ENCODE assay signal across 8 cellular contexts in the genomic region with DNA sequence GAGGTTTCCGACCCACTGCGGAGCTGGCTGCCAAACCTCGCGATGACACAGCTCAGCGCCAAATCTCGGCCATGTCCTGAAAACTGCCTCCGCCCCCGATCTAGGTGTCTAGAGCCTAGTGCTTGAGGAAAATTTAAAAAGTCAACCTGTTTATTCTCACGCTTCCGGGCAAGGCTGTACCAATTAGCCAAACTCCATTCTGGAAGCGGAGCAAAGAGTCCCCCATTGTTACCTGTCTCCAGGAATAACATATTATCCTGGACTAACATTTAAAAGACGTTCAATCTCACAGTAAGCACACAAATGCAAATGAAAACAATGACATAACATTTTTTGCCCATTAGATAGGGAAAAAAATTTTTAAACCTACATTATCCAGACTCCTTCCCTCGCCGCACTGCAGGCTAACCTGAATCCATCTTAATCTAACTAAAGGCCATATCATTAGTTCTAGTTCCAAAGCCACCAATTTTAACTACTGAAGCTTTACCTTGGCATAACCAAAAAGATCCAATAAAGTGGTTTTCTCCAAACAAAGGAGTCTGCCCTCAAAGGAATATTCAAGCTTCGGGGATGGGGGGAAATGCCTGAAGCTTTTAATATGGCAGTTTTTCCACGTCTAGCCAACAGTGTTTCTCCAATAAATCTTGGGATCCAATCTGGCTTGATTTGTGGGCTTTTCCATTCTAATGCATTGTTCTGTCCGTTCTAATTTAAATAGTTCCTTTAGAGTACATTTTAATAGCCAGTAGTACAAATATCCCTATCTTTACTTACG. TPM values are rescaled to one million over a fixed set of nuclear protein-coding genes. Genes with fewer than 3 reads are reported as not detected.
DNase-seq lines count a peak whose midpoint lies in the region; ATAC-seq and TF ChIP-seq lines count a peak whose summit lies in the region.

No MANE protein-coding gene starts in this region.

- TF ChIP-seq CTCF in mammary epithelial cell (conservative IDR thresholded peaks at IDR 0.05 in 1 of 2, IDR thresholded peaks at IDR 0.05 in 1 of 2; ENCODE audit: extremely low read depth in 1 of 2, insufficient read depth in 1 of 2, low read depth in 1 of 2, low read length in 2 of 2): no peak

- in situ Hi-C loops in mammary epithelial cell (cut with MboI; ENCODE audit: low sequenced_read_pairs in 2 of 2): loop anchor here (10.0 kb wide), 2 partner anchors 140 to 150 kb away; no protein-coding TSS in a partner anchor

- H3K4me3 ChIP-seq in MG63 (peak overlapping the region; percentile 81), mammary epithelial cell (replicated peaks in 1 of 3; ENCODE audit: insufficient read depth in 1 of 3, low read depth in 2 of 3, low read length in 3 of 3) (peak overlapping the region; percentile 18 to 67 (median 61)), muscle layer of colon (ENCODE audit: low read depth in 1 of 2, low read length in 2 of 2) (peak overlapping the region in 1 of 2 donors; percentile 47)

- ATAC-seq in HG03039 (IDR thresholded peaks at IDR 0.05; ENCODE audit: unreplicated experiment): no peak
- ATAC-seq in GM19035 (IDR thresholded peaks at IDR 0.05; ENCODE audit: unreplicated experiment): no peak

- H3K36me3 ChIP-seq in MG63 (peaks cover 16% of the 10 kb centered on the region), mammary epithelial cell (ENCODE audit: insufficient read depth, low read length) (peaks cover 2% of the 10 kb centered on the region), muscle layer of colon (ENCODE audit: insufficient read depth, low read length) (no peaks in the 10 kb centered on the region)

- no peaks in the 10 kb centered on the region for H4K20me1 ChIP-seq in mammary epithelial cell (ENCODE audit: insufficient read depth, low read length)

- 38% methylated on average over 18 of the region's 18 CpGs for WGBS in mammary epithelial cell (ENCODE audit: low coverage, missing lambda C conversion rate)

- peak overlapping the region; percentile 97 for H3K4me3 Mint-ChIP-seq in activated CD4-positive, alpha-beta T cell treated with anti-CD3 and anti-CD28 coated beads, Interleukin-2, amount 10 ng/mL, durations not matched to agents 24 days and 14 days

- H3K27me3 ChIP-seq in MG63 (no peaks in the 10 kb centered on the region), mammary epithelial cell (ENCODE audit: insufficient read depth, low read length) (no peaks in the 10 kb centered on the region), muscle layer of colon (ENCODE audit: control insufficient read depth in 1 of 2, insufficient read depth in 2 of 2, low read length in 2 of 2) (no peaks in the 10 kb centered on the region)

- H3K27ac Mint-ChIP-seq in activated CD4-positive, alpha-beta T cell treated with anti-CD3 and anti-CD28 coated beads, Interleukin-2, amount 10 ng/mL, durations not matched to agents 24 days and 14 days: peak overlapping the region; percentile 97

- peaks cover 18% of the 10 kb centered on the region for H3K4me1 Mint-ChIP-seq in activated CD4-positive, alpha-beta T cell treated with anti-CD3 and anti-CD28 coated beads, Interleukin-2, amount 10 ng/mL, durations not matched to agents 24 days and 14 days

- intact Hi-C loops in activated CD4-positive, alpha-beta T cell treated with anti-CD3 and anti-CD28 coated beads, Interleukin-2, amount 10 ng/mL, durations not matched to agents 24 days and 14 days (cut with micrococcal nuclease): loop anchor here (1.0 to 10.0 kb wide), 6 partner anchors 30 to 950 kb away; partner anchors contain the start of genes FAM120C, PHF8, RIBC1 and SMC1A
- intact Hi-C loops in mammary epithelial cell (cut with micrococcal nuclease): loop anchor here (1.0 to 5.0 kb wide), 3 partner anchors 42 to 358 kb away; partner anchors contain the start of gene PHF8

- H3K4me2 ChIP-seq in mammary epithelial cell (ENCODE audit: insufficient read depth, low read depth, low read length): peak overlapping the region; percentile 69

- H3K9ac ChIP-seq in mammary epithelial cell (ENCODE audit: insufficient read depth, low read length): peak overlapping the region; percentile 75
- no peak overlapping the region for H3K9ac ChIP-seq in muscle layer of colon (ENCODE audit: low read length)

- no TSS peak for BruUV-seq in mammary epithelial cell (replicated peaks; lab: Mats Ljungman, UMichigan)

- H3K27me3 Mint-ChIP-seq in activated CD4-positive, alpha-beta T cell treated with anti-CD3 and anti-CD28 coated beads, Interleukin-2, amount 10 ng/mL, durations not matched to agents 24 days and 14 days: no peaks in the 10 kb centered on the region

- DNase-seq in activated CD4-positive, alpha-beta T cell treated with anti-CD3 and anti-CD28 coated beads, Interleukin-2, amount 10 ng/mL, durations not matched to agents 24 days and 14 days: no peak
- DNase-seq in activated CD4-positive, alpha-beta T cell treated with anti-CD3 and anti-CD28 coated beads for 48 hours: no peak
- DNase-seq in MG63: no peak
- DNase-seq in mammary epithelial cell: no peak
- DNase-seq in SW 1271 (lab: John Stamatoyannopoulos, UW): no peak

- peaks cover 50% of the 10 kb centered on the region for H3K79me2 ChIP-seq in mammary epithelial cell (ENCODE audit: insufficient read depth, low read length)

- peak overlapping the region; percentile 55 for H2AFZ ChIP-seq in mammary epithelial cell (ENCODE audit: low read depth, low read length)

- no peaks in the 10 kb centered on the region for H3K9me3 ChIP-seq in MG63
- H3K9me3 ChIP-seq in mammary epithelial cell (replicated peaks; ENCODE audit: insufficient read depth, low read length): peaks cover 4% of the 10 kb centered on the region
- H3K9me3 ChIP-seq in muscle layer of colon (ENCODE audit: low read length): no peaks in the 10 kb centered on the region

- H3K9me3 Mint-ChIP-seq in activated CD4-positive, alpha-beta T cell treated with anti-CD3 and anti-CD28 coated beads, Interleukin-2, amount 10 ng/mL, durations not matched to agents 24 days and 14 days: no peaks in the 10 kb centered on the region

- dilution Hi-C loops in mammary epithelial cell (cut with HindIII; ENCODE audit: low sequenced_read_pairs): no loop called here

- CTCF ChIA-PET in mammary epithelial cell (lab: Charles Lee; ENCODE audit: low non-redundant PET): no interaction called here

- no peaks in the 10 kb centered on the region for H3K4me1 ChIP-seq in mammary epithelial cell (ENCODE audit: insufficient read depth, low read length)
- no peaks in the 10 kb centered on the region for H3K4me1 ChIP-seq in muscle layer of colon (ENCODE audit: insufficient read depth, low read length)

- H3K27ac ChIP-seq in mammary epithelial cell (ENCODE audit: insufficient read depth, low read depth, low read length): peak overlapping the region; percentile 79
- peak overlapping the region; percentile 87 for H3K27ac ChIP-seq in muscle layer of colon (ENCODE audit: low read depth, low read length)

- peaks cover 38% of the 10 kb centered on the region for H3K36me3 Mint-ChIP-seq in activated CD4-positive, alpha-beta T cell treated with anti-CD3 and anti-CD28 coated beads, Interleukin-2, amount 10 ng/mL, durations not matched to agents 24 days and 14 days (ENCODE audit: low read depth)

RNA-seq across cellular contexts. Expression of gene HUWE1, which starts 1.9 kb away (rescaled TPM):
- 461 and 485 TPM in 2 replicates for total RNA-seq in activated CD4-positive, alpha-beta T cell treated with anti-CD3 and anti-CD28 coated beads, Interleukin-2, amount 10 ng/mL, durations not matched to agents 24 days and 14 days
- total RNA-seq in MG63 (2014; rRNA removed; shearing (Covaris generic); ENCODE audit: low replicate concordance): 41.6 and 42.2 TPM in 2 replicates
- 100 to 1,000 TPM; 169 to 235 TPM for total RNA-seq in mammary epithelial cell
- 76.2 TPM for polyA plus RNA-seq in mammary epithelial cell
- 612 TPM for polyA minus RNA-seq in mammary epithelial cell
